In genomic region chr11:69637956-69638871, GRCh38 we compare ENCODE assay signal across 1 cellular context.
A peak's percentile ranks its signal among the peaks of the same experiment; 100 is the strongest.
TF ChIP-seq lines count a peak whose summit lies in the region.

No MANE protein-coding gene starts in this region.

TF ChIP-seq in A549, 52 proteins besides CTCF, POLR2A, EP300 and RAD21 (continued from another document):
- TF ChIP-seq E2F6 (IDR thresholded peaks at IDR 0.05; ENCODE audit: borderline replicate concordance, low read depth) (peak; percentile 74), BCL3 (IDR thresholded peaks at IDR 0.05) (0 out of 3 replicates have a peak, but pooled peaks have one; percentile 15), JUN (IDR thresholded peaks at IDR 0.05) (peak in 1 of 2 experiments; percentile 15; a peak in 1 of 5 replicates)
